In genomic region chr7:158858592-158859503, GRCh38 we compare ENCODE assay signal across 10 cellular contexts. TPM values are rescaled to one million over a fixed set of nuclear protein-coding genes. Genes with fewer than 3 reads are reported as not detected.
A peak's percentile ranks its signal among the peaks of the same experiment; 100 is the strongest.
DNase-seq lines count a peak whose midpoint lies in the region; ATAC-seq, FAIRE-seq and TF ChIP-seq lines count a peak whose summit lies in the region.
"Had no signal": no experiment of that assay in that cellular context is flagged by ENCODE, and none has a peak within 500 bp of the region (broad histone marks: within the 10 kb centered on the region; RNA-seq: fewer than 3 reads in every experiment).

No MANE protein-coding gene starts in this region.

- no peak for ATAC-seq in naive thymus-derived CD8-positive, alpha-beta T cell
- no peak for ATAC-seq in HG02973 (IDR thresholded peaks at IDR 0.05; ENCODE audit: unreplicated experiment)
- ATAC-seq in GM19395 (IDR thresholded peaks at IDR 0.05; ENCODE audit: unreplicated experiment) = no peak

- no peak for DNase-seq in CD4-positive, alpha-beta memory T cell
- DNase-seq in naive thymus-derived CD8-positive, alpha-beta T cell = no peak
- DNase-seq in stomach (no peak), urothelium cell line (ENCODE audit: low spot score) (no peak)
- DNase-seq: aorta, NCI-H1930 had no signal

- no peak overlapping the region for H3K27ac ChIP-seq in CD4-positive, alpha-beta memory T cell (ENCODE audit: low read depth, low read length)
- H3K27ac ChIP-seq in HUES64 (ENCODE audit: low read depth, low read length) (peak overlapping the region; percentile 92), stomach (peak overlapping the region in 2 of 5 donors; percentile 41 to 43)

- H3K36me3 ChIP-seq in CD4-positive, alpha-beta memory T cell (ENCODE audit: insufficient read depth, low read length) = no peaks in the 10 kb centered on the region
- H3K36me3 ChIP-seq in HUES64 (ENCODE audit: insufficient read depth, low read length) = no peaks in the 10 kb centered on the region
- H3K36me3 ChIP-seq in stomach = no peaks in the 10 kb centered on the region

- CTCF ChIA-PET in CD4-positive, alpha-beta memory T cell (lab: Charles Lee; ENCODE audit: partially characterized antibody) = interaction anchor here (0.9 to 1.2 kb wide), 3 partner anchors 29 to 118 kb away, joined by 4 to 5 read pairs (median 4); partner anchors contain the start of gene ESYT2

- H3K27me3 ChIP-seq in CD4-positive, alpha-beta memory T cell (ENCODE audit: insufficient read depth, low read length) = no peaks in the 10 kb centered on the region
- H3K27me3 ChIP-seq in HUES64 (ENCODE audit: insufficient read depth, low read length) (no peaks in the 10 kb centered on the region), stomach (no peaks in the 10 kb centered on the region)

- H3K27me3 Mint-ChIP-seq in CD4-positive, alpha-beta memory T cell = no peaks in the 10 kb centered on the region
- H3K27me3 Mint-ChIP-seq in brain = peaks cover 7% of the 10 kb centered on the region
- H3K27me3 Mint-ChIP-seq in naive thymus-derived CD8-positive, alpha-beta T cell = no peaks in the 10 kb centered on the region

- no peaks in the 10 kb centered on the region for H3K9me3 ChIP-seq in CD4-positive, alpha-beta memory T cell (ENCODE audit: control insufficient read depth in 1 of 2, low read length in 2 of 2)
- H3K9me3 ChIP-seq in HUES64 (ENCODE audit: insufficient read depth, low read depth, low read length) (no peaks in the 10 kb centered on the region), stomach (no peaks in the 10 kb centered on the region)

- intact Hi-C loops in CD4-positive, alpha-beta memory T cell (cut with micrococcal nuclease) = no loop called here
- intact Hi-C loops in stomach (cut with DNase I; ENCODE audit: low total_unique reads) = no loop called here

- WGBS in HUES64 = 9% methylated on average over 3 of the region's 5 CpGs
- WGBS in stomach, 5 donors = 76 to 90% (median 85%) methylated on average over 5 of the region's 5 CpGs

- H3K27ac Mint-ChIP-seq in CD4-positive, alpha-beta memory T cell = peak overlapping the region in 6 of 7 donors; percentile 64 to 82 (median 82)
- H3K27ac Mint-ChIP-seq in brain = peak overlapping the region in 4 of 5 experiments; percentile 62 to 92 (median 82)
- H3K27ac Mint-ChIP-seq in naive thymus-derived CD8-positive, alpha-beta T cell = peak overlapping the region; percentile 25 to 97 (median 70)

- peaks cover 26% of the 10 kb centered on the region for H3K4me1 ChIP-seq in CD4-positive, alpha-beta memory T cell (ENCODE audit: insufficient read depth, low read length)
- H3K4me1 ChIP-seq in HUES64 (ENCODE audit: insufficient read depth, low read length) (peaks cover 46% of the 10 kb centered on the region), stomach (peaks cover 11 to 39% (median 20%) of the 10 kb centered on the region in 4 donors)

- no peak for FAIRE-seq in urothelium cell line (lab: Jason Lieb, UNC)

- peaks cover 21 to 46% (median 32%) of the 10 kb centered on the region in 4 donors for H3K4me1 Mint-ChIP-seq in CD4-positive, alpha-beta memory T cell
- peaks cover 66% of the 10 kb centered on the region for H3K4me1 Mint-ChIP-seq in brain
- peaks cover 16 to 52% (median 40%) of the 10 kb centered on the region in 4 donors for H3K4me1 Mint-ChIP-seq in naive thymus-derived CD8-positive, alpha-beta T cell

- peak overlapping the region in 7 of 8 donors; percentile 9 to 87 (median 55) for H3K4me3 Mint-ChIP-seq in CD4-positive, alpha-beta memory T cell
- peak overlapping the region; percentile 78 to 90 (median 82) for H3K4me3 Mint-ChIP-seq in brain
- H3K4me3 Mint-ChIP-seq in naive thymus-derived CD8-positive, alpha-beta T cell = peak overlapping the region in 6 of 10 donors; percentile 44 to 79 (median 70)

- H3K9me3 Mint-ChIP-seq in CD4-positive, alpha-beta memory T cell = no peaks in the 10 kb centered on the region
- peaks cover 0 to 8% (median 3%) of the 10 kb centered on the region in 5 experiments for H3K9me3 Mint-ChIP-seq in brain
- no peaks in the 10 kb centered on the region for H3K9me3 Mint-ChIP-seq in naive thymus-derived CD8-positive, alpha-beta T cell

- POLR2A ChIA-PET in CD4-positive, alpha-beta memory T cell (lab: Charles Lee; ENCODE audit: partially characterized antibody) = interaction anchor here (1.2 to 3.7 kb wide), 2 partner anchors 29 to 42 kb away, joined by 3 to 17 read pairs; partner anchors contain the start of gene ESYT2
- POLR2A ChIA-PET in naive thymus-derived CD8-positive, alpha-beta T cell (lab: Charles Lee) = interaction anchor here (0.7 to 1.6 kb wide), 3 partner anchors 42 to 154 kb away, joined by 3 to 8 read pairs (median 3); partner anchors contain the start of gene NCAPG2

- H3K9ac ChIP-seq in HUES64 (ENCODE audit: low read depth, low read length) = peak overlapping the region; percentile 47; the same call in 1 of the 2 replicates

- H3K36me3 Mint-ChIP-seq in CD4-positive, alpha-beta memory T cell = peaks cover 0 to 4% of the 10 kb centered on the region in 2 donors
- peaks cover 19% of the 10 kb centered on the region for H3K36me3 Mint-ChIP-seq in brain
- H3K36me3 Mint-ChIP-seq in naive thymus-derived CD8-positive, alpha-beta T cell = no peaks in the 10 kb centered on the region

- TF ChIP-seq POLR2A in stomach (IDR thresholded peaks at IDR 0.05) = no peak

- no peak for TF ChIP-seq EP300 in stomach (IDR thresholded peaks at IDR 0.05)

- no peak for TF ChIP-seq CTCF in brain (conservative IDR thresholded peaks at IDR 0.05)
- no peak for TF ChIP-seq CTCF in stomach (IDR thresholded peaks at IDR 0.05)

- no peak overlapping the region for H3K4me3 ChIP-seq in CD4-positive, alpha-beta memory T cell (ENCODE audit: low read length in 2 of 2)
- H3K4me3 ChIP-seq in HUES64 (ENCODE audit: low read length) (peak overlapping the region; percentile 41), stomach (no peak overlapping the region)

RNA-seq across cellular contexts. Expression of gene DYNC2I1, which starts 2.5 kb away (rescaled TPM):
- total RNA-seq in CD4-positive, alpha-beta memory T cell = 10 to 100 TPM; 14.7 to 15.2 TPM
- 10 to 100 TPM in 1 of 2 donors, 1 to 10 TPM in 1; 6.2 to 24.1 TPM for polyA plus RNA-seq in CD4-positive, alpha-beta memory T cell
- polyA plus RNA-seq in HUES64 (2013, experiment 1 of 2) = 8.9 TPM
- 11.1 TPM for polyA plus RNA-seq in HUES64 (2013, experiment 2 of 2)
- polyA plus RNA-seq in brain (ENCODE audit: insufficient read depth, low read depth, low replicate concordance) (4.6 TPM), stomach (1 to 10 TPM; 8.1 to 9.5 (median 8.2) TPM)
- 10 to 100 TPM; 16.3 to 19.0 TPM for total RNA-seq in naive thymus-derived CD8-positive, alpha-beta T cell
- polyA plus RNA-seq in naive thymus-derived CD8-positive, alpha-beta T cell = 10 to 100 TPM; 14.1 to 22.1 (median 19.8) TPM
- total RNA-seq in stomach = 10 to 100 TPM; 12.3 to 33.5 (median 22.0) TPM

RNA-seq across cellular contexts. Expression of gene ESYT2, which starts 29.5 kb away (rescaled TPM):
- total RNA-seq in CD4-positive, alpha-beta memory T cell = 100 to 1,000 TPM; 114 to 116 TPM
- 10 to 100 TPM; 52.3 to 99.4 TPM for polyA plus RNA-seq in CD4-positive, alpha-beta memory T cell
- 14.6 TPM for polyA plus RNA-seq in HUES64 (2013, experiment 1 of 2)
- polyA plus RNA-seq in HUES64 (2013, experiment 2 of 2) = 18.1 TPM
- polyA plus RNA-seq in brain (ENCODE audit: insufficient read depth, low read depth, low replicate concordance) (32.1 TPM), stomach (10 to 100 TPM in 1 of 3 donors, 1 to 10 TPM in 2; 7.6 to 22.2 (median 7.8) TPM)
- 100 to 1,000 TPM; 101 to 105 TPM for total RNA-seq in naive thymus-derived CD8-positive, alpha-beta T cell
- polyA plus RNA-seq in naive thymus-derived CD8-positive, alpha-beta T cell = 10 to 100 TPM; 58.6 to 93.3 (median 79.8) TPM
- 100 to 1,000 TPM in 2 of 5 donors, 10 to 100 TPM in 3; 21.6 to 137 (median 62.6) TPM for total RNA-seq in stomach
